In the genomic region with DNA sequence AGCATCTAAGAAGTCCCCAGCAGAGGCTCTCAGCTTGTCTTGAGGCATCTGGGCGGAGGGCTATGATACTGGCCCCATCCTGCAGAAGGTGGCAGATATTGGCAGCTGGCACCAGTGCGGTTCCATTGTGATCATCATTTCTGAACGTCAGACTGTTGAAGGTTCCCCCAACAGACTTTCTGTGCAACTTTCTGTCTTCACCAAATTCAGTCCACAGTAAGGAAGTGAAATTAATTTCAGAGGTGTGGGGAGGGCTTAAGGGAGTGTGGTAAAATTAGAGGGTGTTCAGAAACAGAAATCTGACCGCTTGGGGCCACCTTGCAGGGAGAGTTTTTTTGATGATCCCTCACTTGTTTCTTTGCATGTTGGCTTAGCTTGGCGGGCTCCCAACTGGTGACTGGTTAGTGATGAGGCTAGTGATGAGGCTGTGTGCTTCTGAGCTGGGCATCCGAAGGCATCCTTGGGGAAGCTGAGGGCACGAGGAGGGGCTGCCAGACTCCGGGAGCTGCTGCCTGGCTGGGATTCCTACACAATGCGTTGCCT, we compare ENCODE assay signal across 9 cellular contexts. TPM values are rescaled to one million over a fixed set of nuclear protein-coding genes. Genes with fewer than 3 reads are reported as not detected.
DNase-seq lines count a peak whose midpoint lies in the region; ATAC-seq and TF ChIP-seq lines count a peak whose summit lies in the region.
"Had no signal": no experiment of that assay in that cellular context is flagged by ENCODE, and none has a peak within 500 bp of the region (broad histone marks: within the 10 kb centered on the region; RNA-seq: fewer than 3 reads in every experiment).

A gene with protein sequence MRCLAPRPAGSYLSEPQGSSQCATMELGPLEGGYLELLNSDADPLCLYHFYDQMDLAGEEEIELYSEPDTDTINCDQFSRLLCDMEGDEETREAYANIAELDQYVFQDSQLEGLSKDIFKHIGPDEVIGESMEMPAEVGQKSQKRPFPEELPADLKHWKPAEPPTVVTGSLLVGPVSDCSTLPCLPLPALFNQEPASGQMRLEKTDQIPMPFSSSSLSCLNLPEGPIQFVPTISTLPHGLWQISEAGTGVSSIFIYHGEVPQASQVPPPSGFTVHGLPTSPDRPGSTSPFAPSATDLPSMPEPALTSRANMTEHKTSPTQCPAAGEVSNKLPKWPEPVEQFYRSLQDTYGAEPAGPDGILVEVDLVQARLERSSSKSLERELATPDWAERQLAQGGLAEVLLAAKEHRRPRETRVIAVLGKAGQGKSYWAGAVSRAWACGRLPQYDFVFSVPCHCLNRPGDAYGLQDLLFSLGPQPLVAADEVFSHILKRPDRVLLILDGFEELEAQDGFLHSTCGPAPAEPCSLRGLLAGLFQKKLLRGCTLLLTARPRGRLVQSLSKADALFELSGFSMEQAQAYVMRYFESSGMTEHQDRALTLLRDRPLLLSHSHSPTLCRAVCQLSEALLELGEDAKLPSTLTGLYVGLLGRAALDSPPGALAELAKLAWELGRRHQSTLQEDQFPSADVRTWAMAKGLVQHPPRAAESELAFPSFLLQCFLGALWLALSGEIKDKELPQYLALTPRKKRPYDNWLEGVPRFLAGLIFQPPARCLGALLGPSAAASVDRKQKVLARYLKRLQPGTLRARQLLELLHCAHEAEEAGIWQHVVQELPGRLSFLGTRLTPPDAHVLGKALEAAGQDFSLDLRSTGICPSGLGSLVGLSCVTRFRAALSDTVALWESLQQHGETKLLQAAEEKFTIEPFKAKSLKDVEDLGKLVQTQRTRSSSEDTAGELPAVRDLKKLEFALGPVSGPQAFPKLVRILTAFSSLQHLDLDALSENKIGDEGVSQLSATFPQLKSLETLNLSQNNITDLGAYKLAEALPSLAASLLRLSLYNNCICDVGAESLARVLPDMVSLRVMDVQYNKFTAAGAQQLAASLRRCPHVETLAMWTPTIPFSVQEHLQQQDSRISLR (plus strand): TSS at position 404 of the 543 bp plus-strand sequence. CDS start 129 bp downstream, at position 533.

- no peak for TF ChIP-seq CTCF in OCI-LY1 (IDR thresholded peaks at IDR 0.05; ENCODE audit: low read length)

- no peaks in the 10 kb centered on the region for H3K9me2 ChIP-seq in OCI-LY1 (ENCODE audit: low read depth, low read length)

- H3K27me3 Mint-ChIP-seq in activated naive CD4-positive, alpha-beta T cell treated with anti-CD3 and anti-CD28 coated beads, Interleukin-2, amount 10 ng/mL, durations not matched to agents 7 days and 5 days = peaks cover 75% of the 10 kb centered on the region

- H3K27ac Mint-ChIP-seq in activated naive CD4-positive, alpha-beta T cell treated with anti-CD3 and anti-CD28 coated beads, Interleukin-2, amount 10 ng/mL, durations not matched to agents 7 days and 5 days = peak within 1 kb of the TSS; percentile 71
- H3K27ac Mint-ChIP-seq: nephron had no signal

- H3K36me3 ChIP-seq in OCI-LY1 (ENCODE audit: insufficient read depth, low read length) = no peaks in the 10 kb centered on the region

- H3K4me1 Mint-ChIP-seq in activated naive CD4-positive, alpha-beta T cell treated with anti-CD3 and anti-CD28 coated beads, Interleukin-2, amount 10 ng/mL, durations not matched to agents 7 days and 5 days = peaks cover 86% of the 10 kb centered on the region
- H3K4me1 Mint-ChIP-seq: nephron had no signal

- peaks cover 73% of the 10 kb centered on the region for H3K4me1 ChIP-seq in OCI-LY1 (ENCODE audit: insufficient read depth, low read length, severe bottlenecking)
- H3K4me1 ChIP-seq in right cardiac atrium (ENCODE audit: control insufficient read depth, insufficient read depth, low read length) = no peaks in the 10 kb centered on the region

- 46% methylated on average over 9 of the region's 9 CpGs for WGBS in right cardiac atrium

- H3K4me2 ChIP-seq in OCI-LY1 (ENCODE audit: low read length) = peak within 1 kb of the TSS; percentile 98

- CTCF ChIA-PET in activated naive CD4-positive, alpha-beta T cell treated with anti-CD3 and anti-CD28 coated beads, Interleukin-2, amount 10 ng/mL, durations not matched to agents 7 days and 5 days (lab: Charles Lee) = interaction anchor here (1.0 to 1.9 kb wide), 3 partner anchors 13 to 42 kb away, joined by 3 to 5 read pairs (median 4); no protein-coding TSS in a partner anchor

- H3K4me3 Mint-ChIP-seq in activated naive CD4-positive, alpha-beta T cell treated with anti-CD3 and anti-CD28 coated beads, Interleukin-2, amount 10 ng/mL, durations not matched to agents 7 days and 5 days = peak within 1 kb of the TSS; percentile 90
- H3K4me3 Mint-ChIP-seq: nephron had no signal

- intact Hi-C loops in right cardiac atrium (cut with DNase I) = no loop called here

- no peak within 1 kb of the TSS for H2AFZ ChIP-seq in OCI-LY1 (ENCODE audit: low read length)

- no peaks in the 10 kb centered on the region; the same call in 1 of the 2 replicates for H3F3A ChIP-seq in OCI-LY1 (ENCODE audit: insufficient read depth, low read length)

- no peaks in the 10 kb centered on the region for H3K27me3 ChIP-seq in OCI-LY1 (ENCODE audit: insufficient read depth, low read length)
- H3K27me3 ChIP-seq in right cardiac atrium (ENCODE audit: control insufficient read depth, insufficient read depth) = no peaks in the 10 kb centered on the region

- ATAC-seq in GM18867 (IDR thresholded peaks at IDR 0.05; ENCODE audit: unreplicated experiment) (peak; percentile 61), HG02973 (IDR thresholded peaks at IDR 0.05; ENCODE audit: unreplicated experiment) (peak; percentile 44), right cardiac atrium (peak in 1 of 2 donors; percentile 35)

- H4K20me1 ChIP-seq in OCI-LY1 (ENCODE audit: insufficient read depth, low read length) = no peaks in the 10 kb centered on the region

- H3K36me3 Mint-ChIP-seq in activated naive CD4-positive, alpha-beta T cell treated with anti-CD3 and anti-CD28 coated beads, Interleukin-2, amount 10 ng/mL, durations not matched to agents 7 days and 5 days = peaks cover 8% of the 10 kb centered on the region

- peak within 1 kb of the TSS; percentile 84 for H3K9ac ChIP-seq in OCI-LY1 (ENCODE audit: low read length)

- H3K4me3 ChIP-seq in OCI-LY1 (ENCODE audit: low read depth, low read length, poor library complexity, severe bottlenecking) (peak within 1 kb of the TSS; percentile 77), right cardiac atrium (ENCODE audit: low read length) (no peak within 1 kb of the TSS)

- DNase-seq in AG08396 (ENCODE audit: low spot score) = peak; percentile 82
- peak; percentile 72 for DNase-seq in activated naive CD4-positive, alpha-beta T cell treated with anti-CD3 and anti-CD28 coated beads, Interleukin-2, amount 10 ng/mL, durations not matched to agents 7 days and 5 days
- DNase-seq in right cardiac atrium = peak; percentile 71 to 92 (median 86)
- DNase-seq in stimulated activated CD8-positive, alpha-beta memory T cell treated with anti-CD3 and anti-CD28 coated beads, Interleukin-15, amount 100 ng/mL, for 4 hours (ENCODE audit: low read depth in 2 of 2) = peak; percentile 20 to 30
- no peak for DNase-seq in NCI-H2081 treated with DMSO at 0.1 percent for 48 hours (lab: John Stamatoyannopoulos, UW)

- H3K9me3 ChIP-seq in OCI-LY1 (ENCODE audit: low read length) (no peaks in the 10 kb centered on the region), right cardiac atrium (ENCODE audit: control insufficient read depth, low read length) (no peaks in the 10 kb centered on the region)

- peaks cover 23% of the 10 kb centered on the region for H3K79me2 ChIP-seq in OCI-LY1 (ENCODE audit: insufficient read depth, low read length)

- H3K27ac ChIP-seq in OCI-LY1 (ENCODE audit: low read depth, low read length, poor library complexity, severe bottlenecking) (peak within 1 kb of the TSS; percentile 89), right cardiac atrium (ENCODE audit: low read length) (no peak within 1 kb of the TSS)

- no peaks in the 10 kb centered on the region for H3K9me3 Mint-ChIP-seq in activated naive CD4-positive, alpha-beta T cell treated with anti-CD3 and anti-CD28 coated beads, Interleukin-2, amount 10 ng/mL, durations not matched to agents 7 days and 5 days
- H3K9me3 Mint-ChIP-seq: nephron had no signal

RNA-seq across cellular contexts. Expression of the gene that starts here (rescaled TPM):
- 1 to 10 TPM; 5.3 to 9.1 (median 7.5) TPM for total RNA-seq in right cardiac atrium
- polyA plus RNA-seq in right cardiac atrium = 7.3 TPM
